In the genomic region with DNA sequence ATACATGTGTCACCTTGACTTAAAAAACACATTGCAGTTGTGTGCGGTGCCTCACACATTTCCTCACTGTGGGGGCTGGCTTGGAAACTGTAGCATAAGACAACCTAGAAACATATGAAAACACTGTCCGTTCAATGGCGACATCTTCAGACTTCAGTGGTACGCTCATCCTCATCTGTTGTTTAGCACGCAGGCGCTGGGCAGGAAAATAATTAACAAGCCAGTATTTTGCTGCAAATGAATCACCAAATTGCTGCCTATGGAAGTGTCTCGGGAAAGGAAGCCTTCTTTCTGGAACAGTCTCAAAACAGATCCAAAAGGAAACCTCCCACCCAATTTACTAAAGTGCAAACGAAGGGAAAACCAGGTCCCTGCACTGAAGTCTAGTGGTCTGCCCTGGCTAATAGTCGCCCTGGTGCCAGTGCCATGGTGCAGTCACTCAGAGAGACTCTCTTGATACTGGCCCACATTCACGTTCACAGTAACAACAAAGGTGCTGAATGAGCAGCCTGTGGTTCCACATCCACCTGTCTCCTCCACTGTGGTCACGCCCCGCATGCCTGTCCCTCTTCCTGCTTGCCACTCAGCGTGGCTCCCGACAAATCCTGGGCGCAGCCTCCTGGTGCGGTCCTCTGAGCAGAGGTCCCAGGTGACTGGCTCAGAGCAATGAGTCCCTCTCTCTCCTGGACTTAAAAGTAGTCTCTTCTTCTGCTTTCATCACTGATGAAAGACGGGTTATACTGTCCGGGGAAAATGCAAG, we compare ENCODE assay signal across 22 cellular contexts. TPM values are rescaled to one million over a fixed set of nuclear protein-coding genes. Genes with fewer than 3 reads are reported as not detected.
"Had no signal": no experiment of that assay in that cellular context is flagged by ENCODE, and none has a peak within 500 bp of the region (broad histone marks: within the 10 kb centered on the region; RNA-seq: fewer than 3 reads in every experiment).

No MANE protein-coding gene starts in this region.

- H3K4me3 Mint-ChIP-seq: activated CD4-positive, alpha-beta memory T cell treated with anti-CD3 and anti-CD28 coated beads, Interleukin-2, amount 10 ng/mL, durations not matched to agents 7 days and 5 days; activated CD4-positive, alpha-beta T cell treated with anti-CD3 and anti-CD28 coated beads for 36 hours; activated naive CD8-positive, alpha-beta T cell; brain; memory B cell; T-helper 17 cell had no signal

- H3K4me1 ChIP-seq: psoas muscle, right lobe of liver had no signal

- H3K36me3 ChIP-seq: right lobe of liver had no signal

- H3K9me3 Mint-ChIP-seq: activated CD4-positive, alpha-beta memory T cell treated with anti-CD3 and anti-CD28 coated beads, Interleukin-2, amount 10 ng/mL, durations not matched to agents 7 days and 5 days; brain; memory B cell had no signal

- H3K27me3 ChIP-seq: heart right ventricle, right lobe of liver, upper lobe of left lung had no signal

- ATAC-seq: activated CD4-positive, alpha-beta T cell treated with anti-CD3 and anti-CD28 coated beads for 36 hours; left ventricle myocardium superior; psoas muscle; stimulated activated naive CD8-positive, alpha-beta T cell treated with anti-CD3 and anti-CD28 coated beads, Interleukin-15, Interleukin-2, amounts not matched to agents 100 U/mL and 50 U/mL, for 24 hours; T-helper 17 cell had no signal

- DNase-seq: activated CD4-positive, alpha-beta memory T cell treated with anti-CD3 and anti-CD28 coated beads, Interleukin-2, amount 10 ng/mL, durations not matched to agents 7 days and 5 days; activated CD4-positive, alpha-beta T cell treated with anti-CD3 and anti-CD28 coated beads for 36 hours; activated gamma-delta T cell; activated T-cell treated with anti-CD3 and anti-CD28 coated beads, Interleukin-2, amount 50 U/mL, for 48 hours; central memory CD4-positive, alpha-beta T cell; effector CD8-positive, alpha-beta T cell; heart right ventricle; islet precursor cell; left ventricle myocardium superior; psoas muscle; right lobe of liver; stimulated activated naive CD8-positive, alpha-beta T cell treated with anti-CD3 and anti-CD28 coated beads, Interleukin-15, Interleukin-2, amounts not matched to agents 100 U/mL and 50 U/mL, for 24 hours; T-helper 17 cell had no signal

- H3K4me3 ChIP-seq: coronary artery, heart right ventricle, psoas muscle, right lobe of liver, upper lobe of left lung had no signal

- H3K27ac ChIP-seq: coronary artery, psoas muscle, right lobe of liver had no signal

- H3K27me3 Mint-ChIP-seq: activated CD4-positive, alpha-beta memory T cell treated with anti-CD3 and anti-CD28 coated beads, Interleukin-2, amount 10 ng/mL, durations not matched to agents 7 days and 5 days; activated CD4-positive, alpha-beta T cell treated with anti-CD3 and anti-CD28 coated beads for 36 hours; activated naive CD8-positive, alpha-beta T cell; memory B cell; T-helper 17 cell had no signal

- H3K4me1 Mint-ChIP-seq: brain, memory B cell, T-helper 17 cell had no signal

- H3K9me3 ChIP-seq: heart right ventricle, psoas muscle, right lobe of liver, upper lobe of left lung had no signal

- H3K27ac Mint-ChIP-seq: activated CD4-positive, alpha-beta memory T cell treated with anti-CD3 and anti-CD28 coated beads, Interleukin-2, amount 10 ng/mL, durations not matched to agents 7 days and 5 days; activated CD4-positive, alpha-beta T cell treated with anti-CD3 and anti-CD28 coated beads for 36 hours; activated naive CD8-positive, alpha-beta T cell; memory B cell; T-helper 17 cell had no signal

RNA-seq across cellular contexts. Expression of gene MUC13, which starts 35.6 kb away (rescaled TPM):
- total RNA-seq: activated CD4-positive, alpha-beta memory T cell treated with anti-CD3 and anti-CD28 coated beads, Interleukin-2, amount 10 ng/mL, durations not matched to agents 7 days and 5 days; activated CD4-positive, alpha-beta T cell treated with anti-CD3 and anti-CD28 coated beads for 36 hours; frontal cortex; left ventricle myocardium superior; osteocyte; temporal lobe had no signal
- polyA plus RNA-seq: neural cell had no signal
